In the genomic region with DNA sequence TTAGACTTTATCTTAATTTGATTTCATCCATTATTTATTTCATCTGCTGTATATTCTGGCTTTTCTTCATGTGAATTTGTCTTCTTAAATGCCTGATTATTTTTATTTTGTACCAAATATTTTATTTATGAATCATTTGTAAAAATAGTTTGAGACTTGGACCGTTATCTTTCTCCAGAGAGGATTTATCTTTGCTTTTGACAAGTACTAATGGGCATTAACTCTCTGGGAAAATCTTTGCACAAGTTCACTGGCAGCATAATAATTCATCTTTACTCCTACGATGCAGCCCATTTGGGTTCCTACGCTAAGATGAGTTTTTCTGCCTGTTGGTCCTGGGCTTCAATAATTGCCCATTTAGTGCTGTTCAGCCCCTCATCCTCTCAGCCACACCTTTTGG, we compare ENCODE assay signal across 4 cellular contexts.
"Had no signal": no experiment of that assay in that cellular context is flagged by ENCODE, and none has a peak within 500 bp of the region (broad histone marks: within the 10 kb centered on the region; RNA-seq: fewer than 3 reads in every experiment).

No MANE protein-coding gene starts in this region.

- ATAC-seq: GM23338 had no signal

- DNase-seq: H9, HCEC 1CT, IMR-90 had no signal

- H3K4me3 ChIP-seq: GM23338 had no signal
